In genomic region chr11:118790357-118791014, GRCh38 we compare ENCODE assay signal across 8 cellular contexts. TPM values are rescaled to one million over a fixed set of nuclear protein-coding genes. Genes with fewer than 3 reads are reported as not detected.
DNase-seq lines count a peak whose midpoint lies in the region; ATAC-seq and TF ChIP-seq lines count a peak whose summit lies in the region.

No MANE protein-coding gene starts in this region.

- H3K4me3 Mint-ChIP-seq in CD4-positive, CD25-positive, alpha-beta regulatory T cell, result peak overlapping the region; percentile 94 to 100 (median 98)
- H3K4me3 Mint-ChIP-seq in IgD-negative memory B cell, result peak overlapping the region; percentile 97 to 99 (median 99)

- H3K27ac ChIP-seq in CD4-positive, CD25-positive, alpha-beta regulatory T cell (ENCODE audit: insufficient read depth, low read length, poor library complexity, severe bottlenecking), result peak overlapping the region; percentile 98
- peak overlapping the region; percentile 97 for H3K27ac ChIP-seq in adipose tissue (ENCODE audit: low read depth, low read length)
- peak overlapping the region; percentile 96 to 100 (median 99) for H3K27ac ChIP-seq in heart right ventricle
- H3K27ac ChIP-seq in uterus, result peak overlapping the region; percentile 95 to 99

- DNase-seq in CD4-positive, CD25-positive, alpha-beta regulatory T cell, result peak; percentile 44 to 77 (median 69)
- DNase-seq in SK-N-DZ (ENCODE audit: low spot score) (peak; percentile 50), heart right ventricle (peak; percentile 56 to 71), pons (ENCODE audit: low spot score) (peak; percentile 90), uterus (peak; percentile 64 to 67)

- H3K4me1 ChIP-seq in CD4-positive, CD25-positive, alpha-beta regulatory T cell (ENCODE audit: control insufficient read depth, insufficient read depth, low read length, poor library complexity, severe bottlenecking), result peaks cover 36% of the 10 kb centered on the region
- peaks cover 3 to 55% (median 48%) of the 10 kb centered on the region in 9 donors for H3K4me1 ChIP-seq in heart right ventricle
- H3K4me1 ChIP-seq in uterus, result no peaks in the 10 kb centered on the region

- ATAC-seq in CD4-positive, CD25-positive, alpha-beta regulatory T cell (ENCODE audit: low read depth in 2 of 2), result peak; percentile 35 to 38
- ATAC-seq in GM21381 (IDR thresholded peaks at IDR 0.05; ENCODE audit: unreplicated experiment), result peak; percentile 15
- ATAC-seq in heart right ventricle, result peak; percentile 46 to 76 (median 71)

- TF ChIP-seq CTCF in heart right ventricle (IDR thresholded peaks at IDR 0.05) (peak; percentile 22 to 73 (median 56)), uterus (IDR thresholded peaks at IDR 0.05) (peak; percentile 26 to 63 (median 38))

- H3K4me1 Mint-ChIP-seq in CD4-positive, CD25-positive, alpha-beta regulatory T cell, result peaks cover 7 to 56% (median 38%) of the 10 kb centered on the region in 4 donors
- H3K4me1 Mint-ChIP-seq in IgD-negative memory B cell, result peaks cover 18 to 25% (median 23%) of the 10 kb centered on the region in 3 donors

- H3K36me3 ChIP-seq in CD4-positive, CD25-positive, alpha-beta regulatory T cell (ENCODE audit: control insufficient read depth, insufficient read depth, low read length), result peaks cover 6% of the 10 kb centered on the region
- peaks cover 0 to 8% (median 0%) of the 10 kb centered on the region in 9 donors for H3K36me3 ChIP-seq in heart right ventricle
- no peaks in the 10 kb centered on the region for H3K36me3 ChIP-seq in uterus

- H3K9me3 Mint-ChIP-seq in CD4-positive, CD25-positive, alpha-beta regulatory T cell, result no peaks in the 10 kb centered on the region
- H3K9me3 Mint-ChIP-seq in IgD-negative memory B cell, result no peaks in the 10 kb centered on the region

- H3K27me3 Mint-ChIP-seq in CD4-positive, CD25-positive, alpha-beta regulatory T cell, result peaks cover 12% of the 10 kb centered on the region
- H3K27me3 Mint-ChIP-seq in IgD-negative memory B cell, result no peaks in the 10 kb centered on the region

- peaks cover 14% of the 10 kb centered on the region for H3K36me3 Mint-ChIP-seq in CD4-positive, CD25-positive, alpha-beta regulatory T cell
- H3K36me3 Mint-ChIP-seq in IgD-negative memory B cell, result peaks cover 10% of the 10 kb centered on the region

- 0% methylated on average over 40 to 41 of the region's 41 CpGs for WGBS in adipose tissue, 3 donors
- WGBS in heart right ventricle, 2 donors, result 0% methylated on average over 40 of the region's 41 CpGs

- peak overlapping the region; percentile 96 to 100 (median 98) for H3K27ac Mint-ChIP-seq in CD4-positive, CD25-positive, alpha-beta regulatory T cell
- peak overlapping the region; percentile 96 to 100 (median 99) for H3K27ac Mint-ChIP-seq in IgD-negative memory B cell

- no peaks in the 10 kb centered on the region for H3K27me3 ChIP-seq in CD4-positive, CD25-positive, alpha-beta regulatory T cell (ENCODE audit: control insufficient read depth, insufficient read depth, low read length)
- H3K27me3 ChIP-seq in heart right ventricle, result no peaks in the 10 kb centered on the region
- H3K27me3 ChIP-seq in uterus, result no peaks in the 10 kb centered on the region

- H3K4me3 ChIP-seq in CD4-positive, CD25-positive, alpha-beta regulatory T cell (ENCODE audit: low read depth, low read length), result peak overlapping the region; percentile 99
- H3K4me3 ChIP-seq in heart right ventricle (peak overlapping the region; percentile 71 to 99 (median 92)), uterus (peak overlapping the region; percentile 65 to 78)

- H3K9me3 ChIP-seq in CD4-positive, CD25-positive, alpha-beta regulatory T cell (ENCODE audit: control insufficient read depth in 2 of 2, low read length in 2 of 2), result no peaks in the 10 kb centered on the region
- no peaks in the 10 kb centered on the region for H3K9me3 ChIP-seq in heart right ventricle
- no peaks in the 10 kb centered on the region for H3K9me3 ChIP-seq in uterus

- intact Hi-C loops in heart right ventricle (cut with DNase I) (loop anchor here in 6 of 10 donors (2.0 to 10.0 kb wide), 7 partner anchors 98 to 183 kb away; partner anchors contain the start of genes BCL9L (in 3 of the 6) and PHLDB1 (in 1 of the 6)), uterus (cut with DNase I; ENCODE audit: low total_unique reads) (no loop called here)

- TF ChIP-seq POLR2A in uterus (IDR thresholded peaks at IDR 0.05), result no peak

RNA-seq across cellular contexts. Expression of gene DDX6, which starts 0.5 kb away (rescaled TPM):
- total RNA-seq in CD4-positive, CD25-positive, alpha-beta regulatory T cell, result 293 TPM
- 100 to 1,000 TPM in 1 of 4 donors, 10 to 100 TPM in 3; 79.0 to 103 (median 94.6) TPM for polyA plus RNA-seq in CD4-positive, CD25-positive, alpha-beta regulatory T cell
- polyA plus RNA-seq in IgD-negative memory B cell (81.9 TPM), adipose tissue (10 to 100 TPM; 11.9 to 28.7 (median 16.8) TPM), heart right ventricle (10 to 100 TPM; 17.1 to 23.9 TPM)
- polyA plus RNA-seq in SK-N-DZ (2014; cell fraction: cytosol; rRNA removed), result 12.8 and 21.0 TPM in 2 replicates
- 5.8 and 16.5 TPM in 2 replicates for polyA plus RNA-seq in SK-N-DZ (2014; cell fraction: nucleus; rRNA removed)
- total RNA-seq in heart right ventricle (100 to 1,000 TPM in 9 of 10 donors, 10 to 100 TPM in 1; 89.0 to 179 (median 136) TPM), uterus (100 to 1,000 TPM in 2 of 4 donors, 10 to 100 TPM in 2; 63.0 to 295 (median 118) TPM)

Comparison
In these comparisons a context has a peak if more than half of its experiments do, and no peak if none do; other contexts are left out.
1. Peak in every context shown above with its lines: DNase-seq, ATAC-seq, H3K4me3 ChIP-seq and H3K27ac ChIP-seq.
2. ATAC-seq: peak in every context shown above with its lines; median percentile 71 in heart right ventricle; 36 in CD4-positive, CD25-positive, alpha-beta regulatory T cell; 15 in GM21381.